Comparison of ENCODE assay signal across 9 cellular contexts in genomic region chr2:219430633-219431615, GRCh38.
DNase-seq lines count a peak whose midpoint lies in the region; ATAC-seq and TF ChIP-seq lines count a peak whose summit lies in the region.
"Had no signal": no experiment of that assay in that cellular context is flagged by ENCODE, and none has a peak within 500 bp of the region (broad histone marks: within the 10 kb centered on the region; RNA-seq: fewer than 3 reads in every experiment).

No MANE protein-coding gene starts in this region.

- H3K36me3 Mint-ChIP-seq in stimulated activated effector memory CD8-positive, alpha-beta T cell treated with anti-CD3 and anti-CD28 coated beads, Interleukin-12 subunit alpha, Interleukin-12 subunit beta, amount 100 ng/mL, for 72 hours, result no peaks in the 10 kb centered on the region

- no peaks in the 10 kb centered on the region for H3K9me3 Mint-ChIP-seq in stimulated activated effector memory CD8-positive, alpha-beta T cell treated with anti-CD3 and anti-CD28 coated beads, Interleukin-12 subunit alpha, Interleukin-12 subunit beta, amount 100 ng/mL, for 72 hours

- no peak overlapping the region for H3K4me3 Mint-ChIP-seq in stimulated activated effector memory CD8-positive, alpha-beta T cell treated with anti-CD3 and anti-CD28 coated beads, Interleukin-12 subunit alpha, Interleukin-12 subunit beta, amount 100 ng/mL, for 72 hours

- CTCF ChIA-PET in RWPE1 (lab: Yijun Ruan, JAX), result interaction anchor here (0.6 to 1.6 kb wide), 6 partner anchors 28 to 675 kb away, joined by 3 to 18 read pairs (median 3); no protein-coding TSS in a partner anchor

- H3K4me1 Mint-ChIP-seq in stimulated activated effector memory CD8-positive, alpha-beta T cell treated with anti-CD3 and anti-CD28 coated beads, Interleukin-12 subunit alpha, Interleukin-12 subunit beta, amount 100 ng/mL, for 72 hours, result no peaks in the 10 kb centered on the region

- TF ChIP-seq CTCF in RWPE1 (conservative IDR thresholded peaks at IDR 0.05; ENCODE audit: low read depth) (no peak; the same call in 1 of the 2 replicates), foreskin fibroblast (IDR thresholded peaks at IDR 0.05; ENCODE audit: low read depth, low read length) (peak; percentile 19)

- ATAC-seq in stimulated activated effector memory CD8-positive, alpha-beta T cell treated with anti-CD3 and anti-CD28 coated beads, Interleukin-12 subunit alpha, Interleukin-12 subunit beta, amount 100 ng/mL, for 72 hours, result peak; percentile 22
- ATAC-seq in GM19395 (IDR thresholded peaks at IDR 0.05; ENCODE audit: unreplicated experiment) (no peak), GM18505 (IDR thresholded peaks at IDR 0.05; ENCODE audit: unreplicated experiment) (no peak), GM18511 (IDR thresholded peaks at IDR 0.05; ENCODE audit: unreplicated experiment) (no peak)

- H3K27ac Mint-ChIP-seq in stimulated activated effector memory CD8-positive, alpha-beta T cell treated with anti-CD3 and anti-CD28 coated beads, Interleukin-12 subunit alpha, Interleukin-12 subunit beta, amount 100 ng/mL, for 72 hours, result no peak overlapping the region

- H3K4me3 ChIP-seq in foreskin fibroblast (ENCODE audit: low read depth in 1 of 2, low read length in 2 of 2), result no peak overlapping the region
- H3K4me3 ChIP-seq: BLaER1 had no signal

- DNase-seq in NCI-H1092 treated with DMSO at 0.1 percent for 48 hours (lab: John Stamatoyannopoulos, UW) (peak; percentile 36), NCI-H1092 (lab: John Stamatoyannopoulos, UW) (no peak), RWPE1 (ENCODE audit: low spot score) (peak; percentile 40), foreskin fibroblast (peak; percentile 50 to 82)
- no peak for DNase-seq in stimulated activated effector memory CD8-positive, alpha-beta T cell treated with anti-CD3 and anti-CD28 coated beads, Interleukin-12 subunit alpha, Interleukin-12 subunit beta, amount 100 ng/mL, for 72 hours (ENCODE audit: low spot score in 2 of 2)

- TF ChIP-seq POLR2A in GM18505 (IDR thresholded peaks at IDR 0.05; ENCODE audit: borderline replicate concordance, extremely low read depth, insufficient read depth, insufficient read length), result no peak

- POLR2A ChIA-PET in RWPE1 (lab: Yijun Ruan, JAX; ENCODE audit: low non-redundant PET), result no interaction called here

- no peak overlapping the region for H3K27ac ChIP-seq in RWPE1
- H3K27ac ChIP-seq: BLaER1 had no signal

Comparison
In these comparisons a context has a peak if more than half of its experiments do, and no peak if none do; other contexts are left out.
1. DNase-seq: peak in NCI-H1092 treated with DMSO at 0.1 percent for 48 hours (single experiment), RWPE1 (single experiment) and foreskin fibroblast (2 of 2); none in NCI-H1092 (single experiment) and stimulated activated effector memory CD8-positive, alpha-beta T cell treated with anti-CD3 and anti-CD28 coated beads, Interleukin-12 subunit alpha, Interleukin-12 subunit beta, amount 100 ng/mL, for 72 hours (0 of 2).